Comparison of ENCODE assay signal across 1 cellular context in genomic region chr16:18984425-18985005, GRCh38.
TF ChIP-seq lines count a peak whose summit lies in the region.

No MANE protein-coding gene starts in this region.

TF ChIP-seq in IMR-90, 13 proteins besides CTCF, POLR2A, EP300 and RAD21 (continued from another document):
- TF ChIP-seq ELK1 (IDR thresholded peaks at IDR 0.05; ENCODE audit: borderline replicate concordance, low read depth, low read length) (no peak), MAFK (IDR thresholded peaks at IDR 0.05; ENCODE audit: low read depth, low read length) (no peak), RFX5 (IDR thresholded peaks at IDR 0.05; ENCODE audit: low read depth, low read length) (no peak), RCOR1 (IDR thresholded peaks at IDR 0.05; ENCODE audit: insufficient replicate concordance, low read length) (no peak), USF2 (IDR thresholded peaks at IDR 0.05; ENCODE audit: low read depth, low read length) (no peak), CHD1 (IDR thresholded peaks at IDR 0.05; ENCODE audit: low read depth, low read length) (no peak), NFE2L2 (IDR thresholded peaks at IDR 0.05; ENCODE audit: low read depth, low read length) (no peak)
